ENCODE assay signal across 11 cellular contexts in genomic region chr11:69718912-69719311, GRCh38. TPM values are rescaled to one million over a fixed set of nuclear protein-coding genes. Genes with fewer than 3 reads are reported as not detected.
DNase-seq lines count a peak whose midpoint lies in the region; ATAC-seq and TF ChIP-seq lines count a peak whose summit lies in the region.
"Had no signal": no experiment of that assay in that cellular context is flagged by ENCODE, and none has a peak within 500 bp of the region (broad histone marks: within the 10 kb centered on the region; RNA-seq: fewer than 3 reads in every experiment).

No MANE protein-coding gene starts in this region.

- no peak for TF ChIP-seq CTCF in HEK293 (tag by site-specific recombination; IDR thresholded peaks at IDR 0.05)
- no peak for TF ChIP-seq CTCF in WTC11 (IDR thresholded peaks at IDR 0.05)
- TF ChIP-seq CTCF in GM10266 (IDR thresholded peaks at IDR 0.05; ENCODE audit: control insufficient read depth, insufficient read depth, low read depth, missing control alignments), result no peak
- TF ChIP-seq CTCF in lower lobe of right lung (IDR thresholded peaks at IDR 0.05), result no peak

- H3K27ac Mint-ChIP-seq in WTC11, result no peak overlapping the region
- H3K27ac Mint-ChIP-seq: CD4-positive, alpha-beta memory T cell had no signal

- no peak overlapping the region for H3K23ac ChIP-seq in neuronal stem cell (ENCODE audit: low read depth, low read length, poor library complexity)

- H3K27me3 ChIP-seq in BLaER1 (peaks cover 37% of the 10 kb centered on the region), neuronal stem cell (ENCODE audit: control insufficient read depth in 3 of 3, insufficient read depth in 3 of 3, low read depth in 1 of 3, low read length in 3 of 3) (peaks cover 0 to 34% (median 7%) of the 10 kb centered on the region in 3 experiments), lower lobe of right lung (ENCODE audit: low read depth) (peaks cover 57% of the 10 kb centered on the region)

- peaks cover 44% of the 10 kb centered on the region for H4K20me1 ChIP-seq in BLaER1

- H3K27ac ChIP-seq in BLaER1 (no peak overlapping the region), HEK293 (ENCODE audit: extremely low read depth, low read depth, low read length) (no peak overlapping the region), neuronal stem cell (replicated peaks; ENCODE audit: low read length) (no peak overlapping the region), lower lobe of right lung (no peak overlapping the region)
- H3K27ac ChIP-seq: C4-2B had no signal

- H3K9ac ChIP-seq in BLaER1, result no peak overlapping the region
- no peak overlapping the region for H3K9ac ChIP-seq in neuronal stem cell (ENCODE audit: low read depth, low read length, poor library complexity)

- H3K9me3 Mint-ChIP-seq in WTC11, result no peaks in the 10 kb centered on the region
- H3K9me3 Mint-ChIP-seq: CD4-positive, alpha-beta memory T cell had no signal

- no peak overlapping the region for H3K18ac ChIP-seq in neuronal stem cell (ENCODE audit: low read length)

- no peak overlapping the region for H2BK12ac ChIP-seq in neuronal stem cell (ENCODE audit: low read length)

- peaks cover 27% of the 10 kb centered on the region for H3K27me3 Mint-ChIP-seq in WTC11 (ENCODE audit: low read depth)

- H4K8ac ChIP-seq in neuronal stem cell (ENCODE audit: low read depth, low read length), result peak overlapping the region; percentile 33

- no peak overlapping the region for H2BK15ac ChIP-seq in neuronal stem cell (ENCODE audit: low read length)

- WGBS in neuronal stem cell (ENCODE audit: extremely low coverage in 2 of 2, insufficient read length in 2 of 2, insufficient replicate concordance in 1 of 2), 2 donors, result no CpG with 5 or more reads among the region's 8 CpGs

- H2BK5ac ChIP-seq in neuronal stem cell (ENCODE audit: low read length), result no peak overlapping the region

- DNase-seq in WTC11 (ENCODE audit: low spot score), result no peak
- DNase-seq in neuronal stem cell (ENCODE audit: low spot score), result no peak
- DNase-seq in GM10266 (ENCODE audit: extremely low spot score), result no peak
- no peak for DNase-seq in lower lobe of right lung
- DNase-seq: CD4-positive, alpha-beta memory T cell had no signal

- POLR2A ChIA-PET in HEK293 (lab: Yijun Ruan, JAX), result no interaction called here
- POLR2A ChIA-PET in WTC11 (lab: Charles Lee), result no interaction called here

- H3K36me3 Mint-ChIP-seq in WTC11, result no peaks in the 10 kb centered on the region
- H3K36me3 Mint-ChIP-seq: CD4-positive, alpha-beta memory T cell had no signal

- H2AK5ac ChIP-seq in neuronal stem cell (ENCODE audit: low read depth, low read length), result peak overlapping the region; percentile 26

- no peak overlapping the region for H2BK120ac ChIP-seq in neuronal stem cell (ENCODE audit: low read depth, low read length)

- no peak for TF ChIP-seq POLR2A in GM18505 (IDR thresholded peaks at IDR 0.05; ENCODE audit: borderline replicate concordance, extremely low read depth, insufficient read depth, insufficient read length)

- H3K4me3 ChIP-seq in BLaER1 (no peak overlapping the region), HEK293 (ENCODE audit: low read depth, low read length) (no peak overlapping the region), neuronal stem cell (ENCODE audit: low read length in 2 of 2) (no peak overlapping the region), lower lobe of right lung (no peak overlapping the region)

- H3K36me3 ChIP-seq in BLaER1, result no peaks in the 10 kb centered on the region
- no peaks in the 10 kb centered on the region for H3K36me3 ChIP-seq in HEK293 (ENCODE audit: control insufficient read depth in 2 of 2, insufficient read depth in 1 of 2, low read length in 2 of 2)
- no peaks in the 10 kb centered on the region for H3K36me3 ChIP-seq in neuronal stem cell (replicated peaks in 1 of 2; ENCODE audit: control insufficient read depth in 2 of 2, insufficient read depth in 2 of 2, low read length in 2 of 2)
- H3K36me3 ChIP-seq in lower lobe of right lung, result no peaks in the 10 kb centered on the region

- CTCF ChIA-PET in HEK293 (lab: Yijun Ruan, JAX) (interaction anchor here (0.6 to 3.3 kb wide), 10 partner anchors 8 to 622 kb away, joined by 3 to 14 read pairs (median 6); no protein-coding TSS in a partner anchor), WTC11 (lab: Charles Lee) (interaction anchor here (0.9 to 4.5 kb wide), 18 partner anchors 10 to 175 kb away, joined by 3 to 50 read pairs (median 5); partner anchors contain the start of gene FGF4)

- no peak overlapping the region for H3K14ac ChIP-seq in neuronal stem cell (ENCODE audit: low read length)

- intact Hi-C loops in lower lobe of right lung (cut with DNase I), result no loop called here

- H3K4me2 ChIP-seq in BLaER1 (peak overlapping the region; percentile 76), neuronal stem cell (ENCODE audit: insufficient read depth, low read length, poor library complexity, severe bottlenecking) (no peak overlapping the region)

- H3K4me1 Mint-ChIP-seq in WTC11, result peaks cover 16% of the 10 kb centered on the region
- H3K4me1 Mint-ChIP-seq: CD4-positive, alpha-beta memory T cell had no signal

- H3K4me3 Mint-ChIP-seq in WTC11, result no peak overlapping the region

- no peak overlapping the region for H2AFZ ChIP-seq in neuronal stem cell (ENCODE audit: low read length)

- H3K9me3 ChIP-seq in BLaER1 (no peaks in the 10 kb centered on the region), HEK293 (ENCODE audit: control insufficient read depth, insufficient read depth, low read depth, low read length) (no peaks in the 10 kb centered on the region), neuronal stem cell (replicated peaks in 1 of 2; ENCODE audit: control insufficient read depth in 2 of 2, insufficient read depth in 1 of 2, low read depth in 1 of 2, low read length in 2 of 2) (no peaks in the 10 kb centered on the region), lower lobe of right lung (no peaks in the 10 kb centered on the region)

- no peak for ATAC-seq in WTC11
- no peak for ATAC-seq in lower lobe of right lung
- no peak for ATAC-seq in GM18505 (IDR thresholded peaks at IDR 0.05; ENCODE audit: unreplicated experiment)

- no peaks in the 10 kb centered on the region for H3K79me1 ChIP-seq in neuronal stem cell (ENCODE audit: low read depth, low read length)

- no peak overlapping the region for H4K91ac ChIP-seq in neuronal stem cell (ENCODE audit: low read depth, low read length, poor library complexity)

- no peak overlapping the region for H3K4ac ChIP-seq in neuronal stem cell (ENCODE audit: low read length)

- H3K4me1 ChIP-seq in BLaER1 (peaks cover 65% of the 10 kb centered on the region), HEK293 (ENCODE audit: control insufficient read depth, insufficient read depth, low read length) (no peaks in the 10 kb centered on the region), neuronal stem cell (ENCODE audit: control insufficient read depth in 2 of 2, insufficient read depth in 1 of 2, low read depth in 1 of 2, low read length in 2 of 2) (peaks cover 0 to 10% of the 10 kb centered on the region in 2 donors), lower lobe of right lung (no peaks in the 10 kb centered on the region)

TF ChIP-seq in HEK293, 187 proteins besides CTCF, POLR2A, EP300 and RAD21 (continues in another document):
- TF ChIP-seq KLF10 (tag by site-specific recombination; IDR thresholded peaks at IDR 0.05), result no peak

TF ChIP-seq in WTC11, 78 proteins besides CTCF, POLR2A, EP300 and RAD21:
- TF ChIP-seq PRRX2 (CRISPR knock-in tag; IDR thresholded peaks at IDR 0.05) (no peak), ZNF263 (CRISPR knock-in tag; IDR thresholded peaks at IDR 0.05; ENCODE audit: low read depth) (peak; percentile 54; the same call in 1 of the 2 replicates), PREB (CRISPR knock-in tag; IDR thresholded peaks at IDR 0.05; ENCODE audit: borderline replicate concordance) (no peak), ZNF138 (CRISPR knock-in tag; conservative IDR thresholded peaks at IDR 0.05) (no peak)

RNA-seq across cellular contexts. Expression of gene FGF19, which starts 15.1 kb away (rescaled TPM):
- total RNA-seq in WTC11 (2021), result 17.6 to 19.3 TPM (median 18.6 TPM) in 3 replicates
- 0.20 TPM for polyA plus RNA-seq in neuronal stem cell (2013, experiment 1 of 2)
- polyA plus RNA-seq in neuronal stem cell (2013, experiment 2 of 2), result 0.15 TPM
- total RNA-seq in lower lobe of right lung, result not detected
- total RNA-seq: A172; CD4-positive, alpha-beta memory T cell; HT1080 had no signal
- polyA plus RNA-seq: CD4-positive, alpha-beta memory T cell had no signal

RNA-seq across cellular contexts. Expression of gene LTO1, which starts 43.8 kb away (rescaled TPM):
- total RNA-seq in WTC11 (2021), result 20.5 to 27.5 TPM (median 20.6 TPM) in 3 replicates
- polyA plus RNA-seq in neuronal stem cell (2013, experiment 1 of 2), result 13.6 TPM
- polyA plus RNA-seq in neuronal stem cell (2013, experiment 2 of 2), result 13.3 TPM
- total RNA-seq in lower lobe of right lung, result 23.7 TPM

RNA-seq across cellular contexts. Expression of gene FGF4, which starts 56.2 kb away (rescaled TPM):
- total RNA-seq in WTC11 (2021), result 3.2 to 5.9 TPM (median 3.3 TPM) in 3 replicates
- polyA plus RNA-seq in neuronal stem cell (2013, experiment 1 of 2), result 0.06 TPM
- 0.06 TPM for polyA plus RNA-seq in neuronal stem cell (2013, experiment 2 of 2)
- not detected for total RNA-seq in lower lobe of right lung
- total RNA-seq: A172; CD4-positive, alpha-beta memory T cell; HT1080 had no signal
- polyA plus RNA-seq: CD4-positive, alpha-beta memory T cell had no signal

Comparison
In these comparisons a context has a peak if more than half of its experiments do, and no peak if none do; other contexts are left out.
1. RNA of gene FGF19, which starts 15.1 kb away (total RNA-seq): 17.6 to 19.3 TPM in WTC11; not detected in lower lobe of right lung (single experiment); every median in the first group is over 10 times any median in the second.